Comparison of ENCODE assay signal across 11 cellular contexts in genomic region chr6:2857185-2857579, GRCh38. TPM values are rescaled to one million over a fixed set of nuclear protein-coding genes. Genes with fewer than 3 reads are reported as not detected.
DNase-seq lines count a peak whose midpoint lies in the region; ATAC-seq and TF ChIP-seq lines count a peak whose summit lies in the region.
"Had no signal": no experiment of that assay in that cellular context is flagged by ENCODE, and none has a peak within 500 bp of the region (broad histone marks: within the 10 kb centered on the region; RNA-seq: fewer than 3 reads in every experiment).

No MANE protein-coding gene starts in this region.

- H3K4me2 ChIP-seq in OCI-LY7 (ENCODE audit: low read length): peak overlapping the region; percentile 62

- no peaks in the 10 kb centered on the region for H4K20me1 ChIP-seq in OCI-LY7 (ENCODE audit: insufficient read depth, low read length)

- H3K4me1 ChIP-seq in CD8-positive, alpha-beta T cell (ENCODE audit: insufficient read depth, low read length): peaks cover 76% of the 10 kb centered on the region
- H3K4me1 ChIP-seq in OCI-LY7 (ENCODE audit: insufficient read depth, low read length, poor library complexity, severe bottlenecking) (peaks cover 95% of the 10 kb centered on the region), neutrophil (ENCODE audit: control insufficient read depth in 1 of 2, insufficient read depth in 1 of 2, low read depth in 1 of 2, low read length in 1 of 2) (peaks cover 67 to 77% of the 10 kb centered on the region in 2 experiments)

- no peaks in the 10 kb centered on the region for H3K9me3 Mint-ChIP-seq in CD8-positive, alpha-beta T cell
- H3K9me3 Mint-ChIP-seq in effector memory CD8-positive, alpha-beta T cell: no peaks in the 10 kb centered on the region

- H3K9me3 ChIP-seq in CD8-positive, alpha-beta T cell (ENCODE audit: low read length): no peaks in the 10 kb centered on the region
- H3K9me3 ChIP-seq in OCI-LY7 (ENCODE audit: low read length) (no peaks in the 10 kb centered on the region), neutrophil (no peaks in the 10 kb centered on the region)

- POLR2A ChIA-PET in CD8-positive, alpha-beta T cell (lab: Charles Lee): interaction anchor here (0.6 to 2.5 kb wide), 9 partner anchors 7 to 132 kb away, joined by 3 to 12 read pairs (median 6); partner anchors contain the start of gene SERPINB1
- POLR2A ChIA-PET in OCI-LY7 (lab: Charles Lee): interaction anchor here (1.1 to 4.9 kb wide), 8 partner anchors 8 to 43 kb away, joined by 3 to 47 read pairs (median 9); no protein-coding TSS in a partner anchor

- peak overlapping the region; percentile 49 for H3K4me3 Mint-ChIP-seq in CD8-positive, alpha-beta T cell
- peak overlapping the region; percentile 72 to 81 for H3K4me3 Mint-ChIP-seq in effector memory CD8-positive, alpha-beta T cell

- no peaks in the 10 kb centered on the region for H3K27me3 ChIP-seq in CD8-positive, alpha-beta T cell (ENCODE audit: insufficient read depth, low read length)
- no peaks in the 10 kb centered on the region for H3K27me3 ChIP-seq in neutrophil
- no peaks in the 10 kb centered on the region for H3K27me3 ChIP-seq in dorsolateral prefrontal cortex

- no TSS peak for BruUV-seq in OCI-LY7 (replicated peaks; lab: Mats Ljungman, UMichigan)

- H3K27ac ChIP-seq in CD8-positive, alpha-beta T cell (ENCODE audit: low read depth, low read length): peak overlapping the region; percentile 65
- H3K27ac ChIP-seq in OCI-LY7 (ENCODE audit: low read depth, low read length, poor library complexity, severe bottlenecking) (peak overlapping the region; percentile 99), neutrophil (peak overlapping the region; percentile 83), dorsolateral prefrontal cortex (peak overlapping the region in 18 of 59 donors; percentile 13 to 78 (median 56))
- H3K27ac ChIP-seq: epithelial cell of prostate had no signal

- H3K27ac Mint-ChIP-seq in CD8-positive, alpha-beta T cell: peak overlapping the region; percentile 99
- H3K27ac Mint-ChIP-seq in effector memory CD8-positive, alpha-beta T cell: peak overlapping the region; percentile 93 to 99

- TF ChIP-seq CTCF in CD8-positive, alpha-beta T cell (IDR thresholded peaks at IDR 0.05): no peak
- no peak for TF ChIP-seq CTCF in OCI-LY7 (conservative IDR thresholded peaks at IDR 0.05; ENCODE audit: low read length)
- no peak for TF ChIP-seq CTCF in neutrophil (IDR thresholded peaks at IDR 0.05)
- no peak for TF ChIP-seq CTCF in dorsolateral prefrontal cortex (IDR thresholded peaks at IDR 0.05 in 54 of 56, conservative IDR thresholded peaks at IDR 0.05 in 2 of 56; ENCODE audit: low read depth in 1 of 56, partially characterized antibody in 56 of 56)

- intact Hi-C loops in CD8-positive, alpha-beta T cell (cut with DNase I, micrococcal nuclease): loop anchor here in 1 of 2 experiments (5.0 kb wide), 1 partner anchor 35 kb away; no protein-coding TSS in a partner anchor
- intact Hi-C loops in OCI-LY7 (cut with micrococcal nuclease; ENCODE audit: unreplicated experiment) (no loop called here), dorsolateral prefrontal cortex (cut with DNase I) (loop anchor here in 1 of 2 donors (5.0 kb wide), 1 partner anchor 45 kb away; the partner anchor contains the start of gene SERPINB9)

- H3K36me3 ChIP-seq in CD8-positive, alpha-beta T cell (ENCODE audit: insufficient read depth, low read length): no peaks in the 10 kb centered on the region
- H3K36me3 ChIP-seq in OCI-LY7 (ENCODE audit: insufficient read depth, low read length): peaks cover 27% of the 10 kb centered on the region
- H3K36me3 ChIP-seq in neutrophil: no peaks in the 10 kb centered on the region

- no peaks in the 10 kb centered on the region for H3K36me3 Mint-ChIP-seq in CD8-positive, alpha-beta T cell
- H3K36me3 Mint-ChIP-seq in effector memory CD8-positive, alpha-beta T cell (ENCODE audit: insufficient read depth): peaks cover 17% of the 10 kb centered on the region

- ATAC-seq in CD8-positive, alpha-beta T cell: no peak
- ATAC-seq in effector memory CD8-positive, alpha-beta T cell (replicated peaks): no peak

- DNase-seq in CD8-positive, alpha-beta T cell: no peak
- DNase-seq in OCI-LY7 (ENCODE audit: low spot score) (no peak), NCI-H2107 (lab: John Stamatoyannopoulos, UW) (no peak), NCI-H510A (lab: John Stamatoyannopoulos, UW) (no peak), dorsolateral prefrontal cortex (no peak), C1 segment of cervical spinal cord (lab: John Stamatoyannopoulos, UW) (no peak)
- DNase-seq in effector memory CD8-positive, alpha-beta T cell: no peak
- DNase-seq: islet precursor cell, NCI-H2029 had no signal

- CTCF ChIA-PET in CD8-positive, alpha-beta T cell (lab: Charles Lee): interaction anchor here (0.6 to 5.1 kb wide), 9 partner anchors 11 to 131 kb away, joined by 3 to 41 read pairs (median 5); no protein-coding TSS in a partner anchor
- CTCF ChIA-PET in OCI-LY7 (lab: Charles Lee; ENCODE audit: unreplicated experiment): interaction anchor here (1.0 kb wide), 1 partner anchor 11 kb away, joined by 5 read pairs; no protein-coding TSS in a partner anchor

- no peaks in the 10 kb centered on the region for H3K9me2 ChIP-seq in OCI-LY7 (ENCODE audit: insufficient read depth, low read length)

- peaks cover 84% of the 10 kb centered on the region for H3K4me1 Mint-ChIP-seq in CD8-positive, alpha-beta T cell (ENCODE audit: low read depth)
- peaks cover 68 to 71% of the 10 kb centered on the region in 2 donors for H3K4me1 Mint-ChIP-seq in effector memory CD8-positive, alpha-beta T cell (ENCODE audit: low read depth in 2 of 2)

- H2AFZ ChIP-seq in OCI-LY7 (ENCODE audit: low read length): no peak overlapping the region

- no peaks in the 10 kb centered on the region for H3K27me3 Mint-ChIP-seq in CD8-positive, alpha-beta T cell (ENCODE audit: low read depth)
- no peaks in the 10 kb centered on the region for H3K27me3 Mint-ChIP-seq in effector memory CD8-positive, alpha-beta T cell

- H3K4me3 ChIP-seq in CD8-positive, alpha-beta T cell (ENCODE audit: low read depth, low read length): peak overlapping the region; percentile 19
- H3K4me3 ChIP-seq in OCI-LY7 (ENCODE audit: low read depth, low read length, poor library complexity, severe bottlenecking): peak overlapping the region; percentile 39
- peak overlapping the region in 1 of 2 experiments; percentile 45 for H3K4me3 ChIP-seq in neutrophil (ENCODE audit: low read depth in 1 of 2, low read length in 1 of 2)
- H3K4me3 ChIP-seq in dorsolateral prefrontal cortex: no peak overlapping the region

- peaks cover 41% of the 10 kb centered on the region; the same call in 1 of the 2 replicates for H3K79me2 ChIP-seq in OCI-LY7 (ENCODE audit: insufficient read depth, low read depth, low read length)

RNA-seq across cellular contexts. Expression of gene SERPINB1, which starts 15.5 kb away (rescaled TPM):
- total RNA-seq in CD8-positive, alpha-beta T cell: 10 to 100 TPM; 48.8 to 50.7 TPM
- 1.2 and 1.3 TPM in 2 replicates for total RNA-seq in OCI-LY7 (2014; rRNA removed; shearing (Covaris generic))
- total RNA-seq in OCI-LY7 (2022) (3.5 and 5.0 TPM in 2 replicates), dorsolateral prefrontal cortex (10 to 100 TPM in 86 of 120 experiments, 1 to 10 TPM in 34; 5.2 to 34.5 (median 12.1) TPM)

RNA-seq across cellular contexts. Expression of gene SERPINB9, which starts 45.9 kb away (rescaled TPM):
- 10 to 100 TPM; 36.0 to 39.1 TPM for total RNA-seq in CD8-positive, alpha-beta T cell
- 74.7 and 78.4 TPM in 2 replicates for total RNA-seq in OCI-LY7 (2014; rRNA removed; shearing (Covaris generic))
- total RNA-seq in OCI-LY7 (2022) (166 and 167 TPM in 2 replicates), dorsolateral prefrontal cortex (10 to 100 TPM in 114 of 120 experiments, 1 to 10 TPM in 6; 8.0 to 22.0 (median 14.4) TPM)

Comparison
In these comparisons a context has a peak if more than half of its experiments do, and no peak if none do; other contexts are left out.
1. H3K4me3 ChIP-seq: peak in CD8-positive, alpha-beta T cell (single experiment) and OCI-LY7 (single experiment); none in dorsolateral prefrontal cortex (0 of 59).